ENCODE assay signal across 20 cellular contexts in genomic region chr16:53598513-53599266, GRCh38.
DNase-seq lines count a peak whose midpoint lies in the region; ATAC-seq and TF ChIP-seq lines count a peak whose summit lies in the region.
"Had no signal": no experiment of that assay in that cellular context is flagged by ENCODE, and none has a peak within 500 bp of the region (broad histone marks: within the 10 kb centered on the region; RNA-seq: fewer than 3 reads in every experiment).

No MANE protein-coding gene starts in this region.

- peaks cover 3% of the 10 kb centered on the region for H3K27me3 Mint-ChIP-seq in brain
- H3K27me3 Mint-ChIP-seq: B cell had no signal

- H3K27ac Mint-ChIP-seq in brain = peak overlapping the region in 4 of 5 experiments; percentile 22 to 77 (median 48)
- H3K27ac Mint-ChIP-seq: B cell, CD14-positive monocyte had no signal

- no peak for ATAC-seq in HG03095 (IDR thresholded peaks at IDR 0.05; ENCODE audit: unreplicated experiment)
- ATAC-seq in HG03196 (IDR thresholded peaks at IDR 0.05; ENCODE audit: unreplicated experiment) = no peak
- ATAC-seq: PC-3 had no signal

- no peak for TF ChIP-seq EP300 in sigmoid colon (IDR thresholded peaks at IDR 0.05)

- peaks cover 0 to 5% (median 0%) of the 10 kb centered on the region in 4 donors for H3K36me3 ChIP-seq in sigmoid colon

- H3K9me3 Mint-ChIP-seq in brain = peaks cover 15 to 28% (median 26%) of the 10 kb centered on the region in 5 experiments

- H3K9me3 ChIP-seq in sigmoid colon = peaks cover 0 to 12% (median 3%) of the 10 kb centered on the region in 4 donors
- H3K9me3 ChIP-seq: MG63 had no signal

- no peaks in the 10 kb centered on the region for H3K4me1 ChIP-seq in sigmoid colon

- TF ChIP-seq POLR2A in sigmoid colon (IDR thresholded peaks at IDR 0.05) = no peak

- H3K27me3 ChIP-seq in sigmoid colon = no peaks in the 10 kb centered on the region
- H3K27me3 ChIP-seq: MG63 had no signal

- H3K4me3 ChIP-seq in AG10803 (ENCODE audit: low read length) = no peak overlapping the region
- no peak overlapping the region for H3K4me3 ChIP-seq in sigmoid colon
- H3K4me3 ChIP-seq: MG63 had no signal

- H3K4me3 Mint-ChIP-seq in brain = no peak overlapping the region
- H3K4me3 Mint-ChIP-seq: B cell, CD14-positive monocyte had no signal

- intact Hi-C loops in sigmoid colon (cut with DNase I) = no loop called here

- no peak overlapping the region for H3K27ac ChIP-seq in sigmoid colon

- peaks cover 62% of the 10 kb centered on the region for H3K36me3 Mint-ChIP-seq in brain
- H3K36me3 Mint-ChIP-seq: CD14-positive monocyte had no signal

- TF ChIP-seq CTCF in AG10803 (conservative IDR thresholded peaks at IDR 0.05; ENCODE audit: low read length) (no peak), brain (conservative IDR thresholded peaks at IDR 0.05) (no peak), sigmoid colon (IDR thresholded peaks at IDR 0.05) (no peak)

- H3K4me1 Mint-ChIP-seq in brain = peaks cover 28% of the 10 kb centered on the region
- H3K4me1 Mint-ChIP-seq: B cell, CD14-positive monocyte had no signal

- WGBS in sigmoid colon, 2 donors = 81 to 82% methylated on average over 3 of the region's 3 CpGs

- peak; percentile 81 for DNase-seq in AG10803 (ENCODE audit: low read depth)
- peak; percentile 30 for DNase-seq in fibroblast of peridontal ligament (ENCODE audit: extremely low read depth)
- DNase-seq in retina = peak; percentile 37
- no peak for DNase-seq in sigmoid colon
- DNase-seq: EL, GF-D8, GOT3, HCEC 1CT, MG63, NCI-H1048, NCI-H1436 treated with DMSO at 0.1 percent for 48 hours, NCI-H2029, NCI-H524 treated with DMSO at 0.1 percent for 48 hours, PC-3, Right ventricle myocardium superior had no signal
